Comparison of ENCODE assay signal across 1 cellular context in the genomic region with DNA sequence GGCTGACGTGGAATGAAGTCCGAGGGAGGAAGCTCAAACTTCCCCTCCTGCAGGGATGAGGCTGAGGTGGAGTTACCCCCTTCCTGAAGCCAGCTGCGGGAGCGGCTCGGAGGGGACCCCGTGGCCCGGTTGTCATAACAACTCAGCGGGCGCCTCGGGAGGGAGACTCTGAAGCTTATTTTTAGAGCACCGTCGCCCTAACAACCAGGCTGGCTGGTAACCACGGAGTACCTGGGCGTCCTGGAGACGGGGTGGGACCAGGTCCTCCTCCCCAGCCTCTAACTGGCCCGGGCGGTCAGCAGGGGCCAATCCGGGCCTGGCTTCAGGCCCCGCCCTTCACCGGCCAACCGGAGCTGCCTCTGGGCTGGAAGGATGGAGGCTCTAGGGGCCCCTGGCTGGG.
TF ChIP-seq lines count a peak whose summit lies in the region.

No MANE protein-coding gene starts in this region.

TF ChIP-seq in GM23338, 12 proteins besides CTCF, POLR2A, EP300 and RAD21 (continued from another document):
- TF ChIP-seq, protein P1, sequence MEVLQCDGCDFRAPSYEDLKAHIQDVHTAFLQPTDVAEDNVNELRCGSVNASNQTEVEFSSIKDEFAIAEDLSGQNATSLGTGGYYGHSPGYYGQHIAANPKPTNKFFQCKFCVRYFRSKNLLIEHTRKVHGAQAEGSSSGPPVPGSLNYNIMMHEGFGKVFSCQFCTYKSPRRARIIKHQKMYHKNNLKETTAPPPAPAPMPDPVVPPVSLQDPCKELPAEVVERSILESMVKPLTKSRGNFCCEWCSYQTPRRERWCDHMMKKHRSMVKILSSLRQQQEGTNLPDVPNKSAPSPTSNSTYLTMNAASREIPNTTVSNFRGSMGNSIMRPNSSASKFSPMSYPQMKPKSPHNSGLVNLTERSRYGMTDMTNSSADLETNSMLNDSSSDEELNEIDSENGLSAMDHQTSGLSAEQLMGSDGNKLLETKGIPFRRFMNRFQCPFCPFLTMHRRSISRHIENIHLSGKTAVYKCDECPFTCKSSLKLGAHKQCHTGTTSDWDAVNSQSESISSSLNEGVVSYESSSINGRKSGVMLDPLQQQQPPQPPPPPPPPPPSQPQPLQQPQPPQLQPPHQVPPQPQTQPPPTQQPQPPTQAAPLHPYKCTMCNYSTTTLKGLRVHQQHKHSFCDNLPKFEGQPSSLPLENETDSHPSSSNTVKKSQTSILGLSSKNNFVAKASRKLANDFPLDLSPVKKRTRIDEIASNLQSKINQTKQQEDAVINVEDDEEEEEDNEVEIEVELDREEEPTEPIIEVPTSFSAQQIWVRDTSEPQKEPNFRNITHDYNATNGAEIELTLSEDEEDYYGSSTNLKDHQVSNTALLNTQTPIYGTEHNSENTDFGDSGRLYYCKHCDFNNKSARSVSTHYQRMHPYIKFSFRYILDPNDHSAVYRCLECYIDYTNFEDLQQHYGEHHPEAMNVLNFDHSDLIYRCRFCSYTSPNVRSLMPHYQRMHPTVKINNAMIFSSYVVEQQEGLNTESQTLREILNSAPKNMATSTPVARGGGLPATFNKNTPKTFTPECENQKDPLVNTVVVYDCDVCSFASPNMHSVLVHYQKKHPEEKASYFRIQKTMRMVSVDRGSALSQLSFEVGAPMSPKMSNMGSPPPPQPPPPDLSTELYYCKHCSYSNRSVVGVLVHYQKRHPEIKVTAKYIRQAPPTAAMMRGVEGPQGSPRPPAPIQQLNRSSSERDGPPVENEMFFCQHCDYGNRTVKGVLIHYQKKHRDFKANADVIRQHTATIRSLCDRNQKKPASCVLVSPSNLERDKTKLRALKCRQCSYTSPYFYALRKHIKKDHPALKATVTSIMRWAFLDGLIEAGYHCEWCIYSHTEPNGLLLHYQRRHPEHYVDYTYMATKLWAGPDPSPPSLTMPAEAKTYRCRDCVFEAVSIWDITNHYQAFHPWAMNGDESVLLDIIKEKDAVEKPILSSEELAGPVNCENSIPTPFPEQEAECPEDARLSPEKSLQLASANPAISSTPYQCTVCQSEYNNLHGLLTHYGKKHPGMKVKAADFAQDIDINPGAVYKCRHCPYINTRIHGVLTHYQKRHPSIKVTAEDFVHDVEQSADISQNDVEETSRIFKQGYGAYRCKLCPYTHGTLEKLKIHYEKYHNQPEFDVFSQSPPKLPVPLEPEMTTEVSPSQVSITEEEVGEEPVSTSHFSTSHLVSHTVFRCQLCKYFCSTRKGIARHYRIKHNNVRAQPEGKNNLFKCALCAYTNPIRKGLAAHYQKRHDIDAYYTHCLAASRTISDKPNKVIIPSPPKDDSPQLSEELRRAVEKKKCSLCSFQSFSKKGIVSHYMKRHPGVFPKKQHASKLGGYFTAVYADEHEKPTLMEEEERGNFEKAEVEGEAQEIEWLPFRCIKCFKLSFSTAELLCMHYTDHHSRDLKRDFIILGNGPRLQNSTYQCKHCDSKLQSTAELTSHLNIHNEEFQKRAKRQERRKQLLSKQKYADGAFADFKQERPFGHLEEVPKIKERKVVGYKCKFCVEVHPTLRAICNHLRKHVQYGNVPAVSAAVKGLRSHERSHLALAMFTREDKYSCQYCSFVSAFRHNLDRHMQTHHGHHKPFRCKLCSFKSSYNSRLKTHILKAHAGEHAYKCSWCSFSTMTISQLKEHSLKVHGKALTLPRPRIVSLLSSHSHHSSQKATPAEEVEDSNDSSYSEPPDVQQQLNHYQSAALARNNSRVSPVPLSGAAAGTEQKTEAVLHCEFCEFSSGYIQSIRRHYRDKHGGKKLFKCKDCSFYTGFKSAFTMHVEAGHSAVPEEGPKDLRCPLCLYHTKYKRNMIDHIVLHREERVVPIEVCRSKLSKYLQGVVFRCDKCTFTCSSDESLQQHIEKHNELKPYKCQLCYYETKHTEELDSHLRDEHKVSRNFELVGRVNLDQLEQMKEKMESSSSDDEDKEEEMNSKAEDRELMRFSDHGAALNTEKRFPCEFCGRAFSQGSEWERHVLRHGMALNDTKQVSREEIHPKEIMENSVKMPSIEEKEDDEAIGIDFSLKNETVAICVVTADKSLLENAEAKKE (CRISPR knock-in tag; IDR thresholded peaks at IDR 0.05): no peak
- TF ChIP-seq, protein P2, sequence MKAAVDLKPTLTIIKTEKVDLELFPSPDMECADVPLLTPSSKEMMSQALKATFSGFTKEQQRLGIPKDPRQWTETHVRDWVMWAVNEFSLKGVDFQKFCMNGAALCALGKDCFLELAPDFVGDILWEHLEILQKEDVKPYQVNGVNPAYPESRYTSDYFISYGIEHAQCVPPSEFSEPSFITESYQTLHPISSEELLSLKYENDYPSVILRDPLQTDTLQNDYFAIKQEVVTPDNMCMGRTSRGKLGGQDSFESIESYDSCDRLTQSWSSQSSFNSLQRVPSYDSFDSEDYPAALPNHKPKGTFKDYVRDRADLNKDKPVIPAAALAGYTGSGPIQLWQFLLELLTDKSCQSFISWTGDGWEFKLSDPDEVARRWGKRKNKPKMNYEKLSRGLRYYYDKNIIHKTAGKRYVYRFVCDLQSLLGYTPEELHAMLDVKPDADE (IDR thresholded peaks at IDR 0.05): no peak
- no peak for TF ChIP-seq STAT1 (IDR thresholded peaks at IDR 0.05; ENCODE audit: unreplicated experiment)
- TF ChIP-seq NANOG (IDR thresholded peaks at IDR 0.05; ENCODE audit: borderline replicate concordance): no peak
- TF ChIP-seq EZH2phosphoT487 (IDR thresholded peaks at IDR 0.05; ENCODE audit: unreplicated experiment): no peak
- TF ChIP-seq ZNF114 (CRISPR knock-in tag; IDR thresholded peaks at IDR 0.05): no peak
- TF ChIP-seq ZNF331 (CRISPR knock-in tag; IDR thresholded peaks at IDR 0.05; ENCODE audit: low read depth): no peak
- no peak for TF ChIP-seq POLR2AphosphoS5 (IDR thresholded peaks at IDR 0.05; ENCODE audit: low read depth)
- TF ChIP-seq JUNB (IDR thresholded peaks at IDR 0.05; ENCODE audit: unreplicated experiment): no peak
